11 cellular contexts compared by ENCODE assay signal in genomic region chr6:130105996-130106704, GRCh38.
DNase-seq lines count a peak whose midpoint lies in the region; ATAC-seq, FAIRE-seq and TF ChIP-seq lines count a peak whose summit lies in the region.
"Had no signal": no experiment of that assay in that cellular context is flagged by ENCODE, and none has a peak within 500 bp of the region (broad histone marks: within the 10 kb centered on the region; RNA-seq: fewer than 3 reads in every experiment).

No MANE protein-coding gene starts in this region.

- no peaks in the 10 kb centered on the region for H3K4me1 ChIP-seq in gastrocnemius medialis
- H3K4me1 ChIP-seq: HAP-1, parathyroid adenoma had no signal

- peak overlapping the region in 1 of 2 donors; percentile 11 for H3K27ac Mint-ChIP-seq in natural killer cell
- no peak overlapping the region for H3K27ac Mint-ChIP-seq in CD4-positive, alpha-beta T cell

- peak; percentile 11 for DNase-seq in germinal center (ENCODE audit: low spot score)
- DNase-seq in RCC 7860 (ENCODE audit: low spot score) = no peak
- no peak for DNase-seq in gastrocnemius medialis
- DNase-seq in natural killer cell = no peak
- no peak for DNase-seq in CD4-positive, alpha-beta T cell
- DNase-seq: NCI-H1105 had no signal

- H3K4me3 Mint-ChIP-seq in natural killer cell = no peak overlapping the region
- H3K4me3 Mint-ChIP-seq in CD4-positive, alpha-beta T cell = no peak overlapping the region

- peaks cover 34 to 37% of the 10 kb centered on the region in 2 donors for H3K4me1 Mint-ChIP-seq in natural killer cell
- H3K4me1 Mint-ChIP-seq in CD4-positive, alpha-beta T cell (ENCODE audit: low read depth) = peaks cover 24% of the 10 kb centered on the region

- POLR2A ChIA-PET in CD4-positive, alpha-beta T cell (lab: Charles Lee) = no interaction called here

- no peaks in the 10 kb centered on the region for H3K9me3 ChIP-seq in gastrocnemius medialis
- H3K9me3 ChIP-seq in CD4-positive, alpha-beta T cell (ENCODE audit: control insufficient read depth, low read length) = no peaks in the 10 kb centered on the region
- H3K9me3 ChIP-seq: HAP-1 had no signal

- H3K9me3 Mint-ChIP-seq in natural killer cell = peaks cover 0 to 6% of the 10 kb centered on the region in 2 donors
- H3K9me3 Mint-ChIP-seq in CD4-positive, alpha-beta T cell = peaks cover 4% of the 10 kb centered on the region

- H3K4me3 ChIP-seq in gastrocnemius medialis = no peak overlapping the region
- H3K4me3 ChIP-seq: HAP-1 had no signal

- ATAC-seq in GM18907 (IDR thresholded peaks at IDR 0.05; ENCODE audit: unreplicated experiment) = peak; percentile 88
- peak; percentile 90 for ATAC-seq in HG02610 (IDR thresholded peaks at IDR 0.05; ENCODE audit: unreplicated experiment)
- ATAC-seq in HG03565 (IDR thresholded peaks at IDR 0.05; ENCODE audit: unreplicated experiment) = peak; percentile 87
- no peak for ATAC-seq in gastrocnemius medialis
- no peak for ATAC-seq in natural killer cell
- no peak for ATAC-seq in CD4-positive, alpha-beta T cell (ENCODE audit: poor library complexity)

- H3K27ac ChIP-seq in gastrocnemius medialis = no peak overlapping the region
- no peak overlapping the region for H3K27ac ChIP-seq in CD4-positive, alpha-beta T cell (ENCODE audit: low read depth, low read length)
- H3K27ac ChIP-seq: parathyroid adenoma had no signal

- H3K36me3 ChIP-seq in gastrocnemius medialis = no peaks in the 10 kb centered on the region
- H3K36me3 ChIP-seq: HAP-1 had no signal

- FAIRE-seq in RCC 7860 (lab: Jason Lieb, UNC) = no peak

- CTCF ChIA-PET in CD4-positive, alpha-beta T cell (lab: Charles Lee) = no interaction called here

- intact Hi-C loops in gastrocnemius medialis (cut with DNase I; ENCODE audit: low total_unique reads) (no loop called here), natural killer cell (cut with micrococcal nuclease) (no loop called here)
- intact Hi-C loops in CD4-positive, alpha-beta T cell (cut with DNase I, micrococcal nuclease) = no loop called here

- no peak for TF ChIP-seq CTCF in gastrocnemius medialis (IDR thresholded peaks at IDR 0.05 in 4 of 5, conservative IDR thresholded peaks at IDR 0.05 in 1 of 5)
- no peak for TF ChIP-seq CTCF in natural killer cell (IDR thresholded peaks at IDR 0.05)
- no peak for TF ChIP-seq CTCF in CD4-positive, alpha-beta T cell (IDR thresholded peaks at IDR 0.05)

- TF ChIP-seq POLR2A in gastrocnemius medialis (IDR thresholded peaks at IDR 0.05) = no peak

- no peaks in the 10 kb centered on the region for H3K27me3 Mint-ChIP-seq in natural killer cell (ENCODE audit: low read depth in 2 of 2)
- no peaks in the 10 kb centered on the region for H3K27me3 Mint-ChIP-seq in CD4-positive, alpha-beta T cell

- no peaks in the 10 kb centered on the region for H3K27me3 ChIP-seq in gastrocnemius medialis
- no peaks in the 10 kb centered on the region for H3K27me3 ChIP-seq in CD4-positive, alpha-beta T cell (ENCODE audit: control insufficient read depth, insufficient read depth, low read length)

- H3K36me3 Mint-ChIP-seq in natural killer cell = peaks cover 28% of the 10 kb centered on the region
- peaks cover 88% of the 10 kb centered on the region for H3K36me3 Mint-ChIP-seq in CD4-positive, alpha-beta T cell (ENCODE audit: low read depth)

- in situ Hi-C loops in gastrocnemius medialis (cut with MboI; ENCODE audit: low sequenced_read_pairs in 4 of 4) = no loop called here

Comparison
In these comparisons a context has a peak if more than half of its experiments do, and no peak if none do; other contexts are left out.
1. ATAC-seq: peak in GM18907 (single experiment), HG02610 (single experiment) and HG03565 (single experiment); none in gastrocnemius medialis (0 of 2), natural killer cell (0 of 3) and CD4-positive, alpha-beta T cell (single experiment).